19 cellular contexts compared by ENCODE assay signal in the genomic region with DNA sequence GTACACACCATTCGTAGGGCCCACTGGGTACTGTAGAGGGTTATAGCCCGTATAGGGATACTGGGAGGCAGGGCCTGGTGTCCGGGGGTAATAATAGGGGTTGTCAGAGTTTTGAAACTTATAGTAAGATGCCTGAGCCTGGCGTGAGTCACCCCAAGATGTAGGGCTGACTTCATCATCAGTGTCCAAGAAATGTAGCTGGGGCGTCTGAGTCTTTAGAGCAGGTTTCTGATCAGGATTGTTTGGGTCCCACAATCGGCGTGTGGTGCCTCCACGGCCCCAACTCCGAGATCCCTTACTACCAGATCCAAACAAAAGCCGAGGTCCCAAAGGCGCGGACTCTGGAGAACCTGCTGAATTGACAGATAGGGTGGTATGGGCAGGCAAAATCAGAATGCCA.
"Had no signal": no experiment of that assay in that cellular context is flagged by ENCODE, and none has a peak within 500 bp of the region (broad histone marks: within the 10 kb centered on the region; RNA-seq: fewer than 3 reads in every experiment).

No MANE protein-coding gene starts in this region.

- H3K9me2 ChIP-seq: SK-N-SH had no signal

- H3K4me2 ChIP-seq: SK-N-SH had no signal

- H3K9me3 ChIP-seq: SK-N-SH had no signal

- H3K9ac ChIP-seq: SK-N-SH had no signal

- H3K27ac ChIP-seq: HL-60, RWPE1 had no signal

- DNase-seq: KBM-7, MM.1S, NCI-H1092 treated with DMSO at 0.1 percent for 48 hours, NCI-H1436, NCI-H187, NCI-H2029, NCI-H2081 treated with DMSO at 0.1 percent for 48 hours, NCI-H2171, NCI-H226, NCI-H446, NCI-H510A, NCI-H524 treated with DMSO at 0.1 percent for 48 hours, NCI-H69, NCI-H774, SHP77, SK-N-SH, SW 1271 had no signal
